22 cellular contexts compared by ENCODE assay signal in the genomic region with DNA sequence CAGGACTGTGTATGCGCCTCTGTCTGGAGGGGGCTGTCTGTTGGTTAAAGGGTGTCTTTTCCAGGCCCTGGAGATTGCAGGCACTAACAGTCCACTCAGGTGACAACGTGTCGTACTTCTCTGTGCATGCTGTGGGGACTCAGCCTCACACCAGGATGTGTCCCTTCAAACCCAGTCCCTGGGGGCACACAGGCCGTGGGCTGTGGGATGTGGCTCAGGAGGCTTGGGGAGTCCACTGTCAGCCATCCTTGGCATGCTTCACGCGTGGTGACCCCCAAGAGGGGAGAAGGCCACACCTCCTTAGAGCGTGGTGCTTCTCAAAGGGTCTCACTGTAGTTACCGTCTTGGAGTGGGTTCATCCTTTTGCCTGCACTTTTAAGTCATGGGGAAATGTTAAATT.
DNase-seq lines count a peak whose midpoint lies in the region; ATAC-seq and TF ChIP-seq lines count a peak whose summit lies in the region.
"Had no signal": no experiment of that assay in that cellular context is flagged by ENCODE, and none has a peak within 500 bp of the region (broad histone marks: within the 10 kb centered on the region; RNA-seq: fewer than 3 reads in every experiment).

No MANE protein-coding gene starts in this region.

- ATAC-seq in Right ventricle myocardium superior (ENCODE audit: poor library complexity) (no peak), aorta (ENCODE audit: low FRiP score) (peak; percentile 9)
- ATAC-seq: HCT116 had no signal

- H3K36me3 ChIP-seq in sigmoid colon (no peaks in the 10 kb centered on the region), aorta (ENCODE audit: control insufficient read depth in 1 of 2, insufficient read depth in 2 of 2, low read length in 1 of 2) (no peaks in the 10 kb centered on the region)

- no peak for TF ChIP-seq CTCF in sigmoid colon (IDR thresholded peaks at IDR 0.05)

- WGBS in sigmoid colon, 2 donors: 82 to 91% methylated on average over 8 of the region's 8 CpGs
- WGBS in aorta, 2 donors: 84 to 90% methylated on average over 8 of the region's 8 CpGs

- DNase-seq in Right ventricle myocardium superior (peak; percentile 27), cardiac septum (ENCODE audit: low spot score) (no peak), sigmoid colon (no peak), aorta (peak in 1 of 2 donors; percentile 33), NCI-H526 treated with DMSO at 0.1 percent for 48 hours (lab: John Stamatoyannopoulos, UW) (no peak), glomerular visceral epithelial cell (ENCODE audit: extremely low spot score) (no peak), kidney glomerular epithelial cell (lab: John Stamatoyannopoulos, UW) (no peak)
- DNase-seq: 8988T; AML-193; C1 segment of cervical spinal cord; Calu3; CD8-positive, alpha-beta memory T cell; IMR-90; NCI-H1092 treated with DMSO at 0.1 percent for 48 hours; NCI-H1436 treated with DMSO at 0.1 percent for 48 hours; NCI-H1930; NCI-H226; NK-92 treated with Interleukin-12 subunit alpha and Interleukin-12 subunit beta, amount 100 ng/mL, for 24 hours had no signal

- peaks cover 0 to 39% (median 25%) of the 10 kb centered on the region in 4 donors for H3K4me1 ChIP-seq in sigmoid colon
- no peaks in the 10 kb centered on the region for H3K4me1 ChIP-seq in aorta (ENCODE audit: control insufficient read depth in 1 of 2, insufficient read depth in 2 of 2, low read length in 2 of 2)

- no peak for TF ChIP-seq POLR2A in sigmoid colon (IDR thresholded peaks at IDR 0.05)

- H3K4me3 ChIP-seq in sigmoid colon: peak overlapping the region in 1 of 4 donors; percentile 35
- H3K4me3 ChIP-seq in aorta (ENCODE audit: low read length in 2 of 2): no peak overlapping the region

- intact Hi-C loops in Right ventricle myocardium superior (cut with DNase I): no loop called here
- intact Hi-C loops in cardiac septum (cut with DNase I): no loop called here
- intact Hi-C loops in sigmoid colon (cut with DNase I): loop anchor here (2.0 kb wide), 1 partner anchor 78 kb away; no protein-coding TSS in a partner anchor
- intact Hi-C loops in aorta (cut with DNase I): no loop called here

- no peak for TF ChIP-seq EP300 in sigmoid colon (IDR thresholded peaks at IDR 0.05)

- H3K27me3 ChIP-seq in layer of hippocampus (ENCODE audit: control insufficient read depth, insufficient read depth, low read length): no peaks in the 10 kb centered on the region
- no peaks in the 10 kb centered on the region for H3K27me3 ChIP-seq in sigmoid colon
- H3K27me3 ChIP-seq in aorta (ENCODE audit: control insufficient read depth in 1 of 2, insufficient read depth in 2 of 2, low read length in 1 of 2): no peaks in the 10 kb centered on the region

- H3K27ac ChIP-seq in layer of hippocampus (ENCODE audit: low read depth, low read length) (peak overlapping the region; percentile 21), sigmoid colon (peak overlapping the region; percentile 69 to 85 (median 80)), aorta (ENCODE audit: low read depth in 1 of 2, low read length in 2 of 2) (no peak overlapping the region)
- H3K27ac ChIP-seq: KMS-11, RWPE1 had no signal

- no peaks in the 10 kb centered on the region for H3K9me3 ChIP-seq in sigmoid colon
- no peaks in the 10 kb centered on the region for H3K9me3 ChIP-seq in aorta (ENCODE audit: control insufficient read depth, low read length)

Comparison
In these comparisons a context has a peak if more than half of its experiments do, and no peak if none do; other contexts are left out.
1. H3K27ac ChIP-seq: peak in layer of hippocampus (single experiment) and sigmoid colon (4 of 4); none in aorta (0 of 2).